ENCODE assay signal across 12 cellular contexts in genomic region chr6:117728626-117729025, GRCh38.
A peak's percentile ranks its signal among the peaks of the same experiment; 100 is the strongest.
DNase-seq lines count a peak whose midpoint lies in the region.
"Had no signal": no experiment of that assay in that cellular context is flagged by ENCODE, and none has a peak within 500 bp of the region (broad histone marks: within the 10 kb centered on the region; RNA-seq: fewer than 3 reads in every experiment).

No MANE protein-coding gene starts in this region.

- peak; percentile 11 for DNase-seq in NCI-H82 (lab: John Stamatoyannopoulos, UW)
- no peak for DNase-seq in NCI-H82 treated with DMSO at 0.1 percent for 48 hours (lab: John Stamatoyannopoulos, UW; ENCODE audit: unreplicated experiment)
- DNase-seq in DMS 273 treated with DMSO at 0.1 percent for 48 hours (lab: John Stamatoyannopoulos, UW): peak; percentile 63
- peak; percentile 10 for DNase-seq in inferior parietal cortex (ENCODE audit: extremely low spot score)
- no peak for DNase-seq in NCI-H128 (lab: John Stamatoyannopoulos, UW; ENCODE audit: unreplicated experiment)
- no peak for DNase-seq in UCSD-AML1 (lab: John Stamatoyannopoulos, UW; ENCODE audit: unreplicated experiment)
- DNase-seq: BE2C; CD4-positive, alpha-beta T cell; CD8-positive, alpha-beta memory T cell; DMS153; DND-41; H9 had no signal

Comparison
In these comparisons a context has a peak if more than half of its experiments do, and no peak if none do; other contexts are left out.
1. DNase-seq: peak in NCI-H82 (single experiment), DMS 273 treated with DMSO at 0.1 percent for 48 hours (single experiment) and inferior parietal cortex (single experiment); none in NCI-H82 treated with DMSO at 0.1 percent for 48 hours (single experiment), NCI-H128 (single experiment) and UCSD-AML1 (single experiment).